ENCODE assay signal across 9 cellular contexts in the genomic region with DNA sequence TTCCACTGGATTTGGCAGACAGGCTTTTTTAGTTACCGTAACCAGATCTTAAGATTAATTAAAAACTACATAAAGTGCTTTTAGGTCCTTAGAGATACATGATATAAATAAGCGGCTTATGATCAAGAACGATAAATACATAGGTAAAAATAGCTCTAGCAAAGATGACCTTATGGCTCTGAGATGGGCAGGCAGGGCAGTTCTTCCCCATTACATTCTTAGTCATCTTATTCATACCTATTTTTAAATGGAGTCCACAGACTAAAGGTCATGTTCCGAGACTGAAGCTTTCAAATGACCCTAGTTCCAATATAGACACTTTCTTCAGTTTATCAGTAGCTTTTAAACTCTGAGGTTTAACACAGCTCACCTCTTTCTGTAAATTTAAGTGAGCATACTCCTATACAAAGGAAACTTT. TPM values are rescaled to one million over a fixed set of nuclear protein-coding genes. Genes with fewer than 3 reads are reported as not detected.
DNase-seq lines count a peak whose midpoint lies in the region; ATAC-seq and TF ChIP-seq lines count a peak whose summit lies in the region.
"Had no signal": no experiment of that assay in that cellular context is flagged by ENCODE, and none has a peak within 500 bp of the region (broad histone marks: within the 10 kb centered on the region; RNA-seq: fewer than 3 reads in every experiment).

No MANE protein-coding gene starts in this region.

- H3K27me3 Mint-ChIP-seq in activated naive CD4-positive, alpha-beta T cell treated with anti-CD3 and anti-CD28 coated beads for 36 hours (ENCODE audit: low read depth) = no peaks in the 10 kb centered on the region
- peaks cover 17% of the 10 kb centered on the region for H3K27me3 Mint-ChIP-seq in brain

- intact Hi-C loops in activated naive CD4-positive, alpha-beta T cell treated with anti-CD3 and anti-CD28 coated beads for 36 hours (cut with micrococcal nuclease) = no loop called here

- 31 to 65% methylated on average over 4 of the region's 4 CpGs for WGBS in lung, 2 donors
- 27% methylated on average over 4 of the region's 4 CpGs for WGBS in urinary bladder

- H3K27ac ChIP-seq in lung (ENCODE audit: low read depth in 1 of 2, low read length in 1 of 2) (peak overlapping the region; percentile 58 to 98), urinary bladder (ENCODE audit: low read depth) (peak overlapping the region; percentile 89)

- no peaks in the 10 kb centered on the region for H3K27me3 ChIP-seq in lung (ENCODE audit: control insufficient read depth, insufficient read depth)

- peaks cover 45% of the 10 kb centered on the region for H3K4me1 Mint-ChIP-seq in activated naive CD4-positive, alpha-beta T cell treated with anti-CD3 and anti-CD28 coated beads for 36 hours (ENCODE audit: low read depth)
- peaks cover 64% of the 10 kb centered on the region for H3K4me1 Mint-ChIP-seq in brain

- H3K36me3 ChIP-seq in lung (ENCODE audit: control insufficient read depth in 2 of 2, insufficient read depth in 2 of 2, low read length in 2 of 2) (peaks cover 20 to 33% of the 10 kb centered on the region in 2 donors), urinary bladder (ENCODE audit: insufficient read depth) (peaks cover 6% of the 10 kb centered on the region)

- peaks cover 88% of the 10 kb centered on the region for H3K36me3 Mint-ChIP-seq in activated naive CD4-positive, alpha-beta T cell treated with anti-CD3 and anti-CD28 coated beads for 36 hours (ENCODE audit: low read depth)
- peaks cover 78% of the 10 kb centered on the region for H3K36me3 Mint-ChIP-seq in brain

- H3K4me1 ChIP-seq in lung (ENCODE audit: control insufficient read depth in 2 of 2, insufficient read depth in 2 of 2, low read length in 2 of 2) (peaks cover 7 to 22% of the 10 kb centered on the region in 2 donors), urinary bladder (ENCODE audit: insufficient read depth) (peaks cover 2% of the 10 kb centered on the region)

- H3K27ac Mint-ChIP-seq in activated naive CD4-positive, alpha-beta T cell treated with anti-CD3 and anti-CD28 coated beads for 36 hours = peak overlapping the region; percentile 96
- H3K27ac Mint-ChIP-seq in brain = peak overlapping the region; percentile 22 to 98 (median 56)

- H3K4me3 Mint-ChIP-seq in activated naive CD4-positive, alpha-beta T cell treated with anti-CD3 and anti-CD28 coated beads for 36 hours = peak overlapping the region; percentile 90
- H3K4me3 Mint-ChIP-seq in brain = peak overlapping the region; percentile 96 to 99 (median 99)

- ATAC-seq in lung (ENCODE audit: insufficient read depth, low FRiP score) (no peak), HG03469 (IDR thresholded peaks at IDR 0.05; ENCODE audit: unreplicated experiment) (no peak)

- CTCF ChIA-PET in activated naive CD4-positive, alpha-beta T cell treated with anti-CD3 and anti-CD28 coated beads for 36 hours (lab: Charles Lee) = interaction anchor here (0.7 to 9.5 kb wide), 5 partner anchors 12 to 273 kb away, joined by 3 to 156 read pairs (median 4); no protein-coding TSS in a partner anchor

- peak overlapping the region; percentile 36 for H3K4me3 ChIP-seq in lung
- H3K4me3 ChIP-seq in urinary bladder (ENCODE audit: low read depth, low read length) = peak overlapping the region; percentile 97

- no peak for DNase-seq in activated naive CD4-positive, alpha-beta T cell treated with anti-CD3 and anti-CD28 coated beads for 36 hours
- DNase-seq in activated naive CD4-positive, alpha-beta T cell treated with Interleukin-2 at 50 U/mL for 16 hours = no peak
- no peak for DNase-seq in lung (ENCODE audit: low spot score)
- DNase-seq in SW 1271 (lab: John Stamatoyannopoulos, UW) = no peak
- DNase-seq in NCI-H526 treated with DMSO at 0.1 percent for 48 hours (lab: John Stamatoyannopoulos, UW) = no peak
- DNase-seq: NCI-H1930 had no signal

- peaks cover 2% of the 10 kb centered on the region for H3K9me3 Mint-ChIP-seq in activated naive CD4-positive, alpha-beta T cell treated with anti-CD3 and anti-CD28 coated beads for 36 hours
- H3K9me3 Mint-ChIP-seq in brain = peaks cover 0 to 12% (median 0%) of the 10 kb centered on the region in 5 experiments

- no peak for TF ChIP-seq CTCF in brain (conservative IDR thresholded peaks at IDR 0.05)
- no peak for TF ChIP-seq CTCF in lung (IDR thresholded peaks at IDR 0.05; ENCODE audit: control extremely low read depth, extremely low read depth)

- no peaks in the 10 kb centered on the region for H3K9me3 ChIP-seq in lung (ENCODE audit: control insufficient read depth in 2 of 2, insufficient read depth in 1 of 2, low read length in 1 of 2)

RNA-seq across cellular contexts. Expression of a gene that starts 4.3 kb away (rescaled TPM):
- 100 to 1,000 TPM; 228 to 235 TPM for total RNA-seq in activated naive CD4-positive, alpha-beta T cell treated with anti-CD3 and anti-CD28 coated beads for 36 hours
- polyA plus RNA-seq in brain (ENCODE audit: insufficient read depth, low read depth, low replicate concordance) (95.9 TPM), lung (100 to 1,000 TPM; 109 to 307 TPM), urinary bladder (225 TPM)
- total RNA-seq in lung (100 to 1,000 TPM; 293 to 336 TPM), urinary bladder (160 TPM)

RNA-seq across cellular contexts. Expression of a gene that starts 25.9 kb away (rescaled TPM):
- total RNA-seq in activated naive CD4-positive, alpha-beta T cell treated with anti-CD3 and anti-CD28 coated beads for 36 hours = 1 to 10 TPM; 1.3 to 2.0 TPM
- 2.4 TPM for polyA plus RNA-seq in brain (ENCODE audit: insufficient read depth, low read depth, low replicate concordance)
- total RNA-seq in lung = 100 to 1,000 TPM in 1 of 2 donors, 10 to 100 TPM in 1; 23.2 to 104 TPM
- polyA plus RNA-seq in lung = 10 to 100 TPM; 36.4 to 59.5 TPM
- total RNA-seq in urinary bladder = 35.5 TPM
- polyA plus RNA-seq in urinary bladder = 144 TPM

RNA-seq across cellular contexts. Expression of a gene that starts 54.3 kb away (rescaled TPM):
- total RNA-seq in activated naive CD4-positive, alpha-beta T cell treated with anti-CD3 and anti-CD28 coated beads for 36 hours = 100 to 1,000 TPM; 187 to 193 TPM
- polyA plus RNA-seq in brain (ENCODE audit: insufficient read depth, low read depth, low replicate concordance) (332 TPM), lung (100 to 1,000 TPM; 133 to 184 TPM), urinary bladder (152 TPM)
- total RNA-seq in lung (100 to 1,000 TPM; 133 to 245 TPM), urinary bladder (107 TPM)

RNA-seq across cellular contexts. Expression of a gene that starts 59.5 kb away (rescaled TPM):
- total RNA-seq in activated naive CD4-positive, alpha-beta T cell treated with anti-CD3 and anti-CD28 coated beads for 36 hours = not detected
- polyA plus RNA-seq in brain (ENCODE audit: insufficient read depth, low read depth, low replicate concordance) (not detected), lung (under 1 TPM in 1 of 2 donors, not detected in 1; 0.09 TPM), urinary bladder (0.47 TPM)
- total RNA-seq in lung (not detected), urinary bladder (not detected)

Comparison
In these comparisons a context has a peak if more than half of its experiments do, and no peak if none do; other contexts are left out.
1. RNA of a gene that starts 25.9 kb away (total RNA-seq): 23.2 to 104 TPM in lung and 35.5 TPM in urinary bladder (single experiment); 1.3 to 2.0 TPM in activated naive CD4-positive, alpha-beta T cell treated with anti-CD3 and anti-CD28 coated beads for 36 hours; every median in the first group is over 4 times any median in the second.